Comparison of ENCODE assay signal across 1 cellular context in the genomic region with DNA sequence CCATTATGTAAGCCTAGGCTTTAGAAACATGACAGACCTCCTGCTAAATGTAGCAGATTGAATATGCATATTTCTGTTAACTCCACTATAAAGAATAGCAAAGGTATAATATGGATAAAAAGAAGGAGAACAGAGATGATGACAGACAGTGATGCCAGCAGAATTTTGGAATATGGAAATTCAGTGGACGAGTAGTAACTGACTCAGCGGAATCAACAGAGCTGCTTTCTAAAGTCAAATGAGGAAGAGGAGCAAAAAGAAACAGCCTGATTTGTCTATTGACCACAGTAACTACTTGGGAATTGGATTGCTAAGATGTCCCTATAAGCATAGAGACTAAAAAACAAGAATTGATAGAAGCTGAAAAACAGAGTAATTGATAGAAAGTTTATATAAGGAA.
TF ChIP-seq lines count a peak whose summit lies in the region.

No MANE protein-coding gene starts in this region.

TF ChIP-seq in A549, 52 proteins besides CTCF, POLR2A, EP300 and RAD21:
- TF ChIP-seq, protein P1, sequence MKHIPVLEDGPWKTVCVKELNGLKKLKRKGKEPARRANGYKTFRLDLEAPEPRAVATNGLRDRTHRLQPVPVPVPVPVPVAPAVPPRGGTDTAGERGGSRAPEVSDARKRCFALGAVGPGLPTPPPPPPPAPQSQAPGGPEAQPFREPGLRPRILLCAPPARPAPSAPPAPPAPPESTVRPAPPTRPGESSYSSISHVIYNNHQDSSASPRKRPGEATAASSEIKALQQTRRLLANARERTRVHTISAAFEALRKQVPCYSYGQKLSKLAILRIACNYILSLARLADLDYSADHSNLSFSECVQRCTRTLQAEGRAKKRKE (CRISPR knock-in tag; IDR thresholded peaks at IDR 0.05; ENCODE audit: low read depth) = no peak
- TF ChIP-seq MAFK (IDR thresholded peaks at IDR 0.05; ENCODE audit: partially characterized antibody) (peak; percentile 11), ZNF302 (CRISPR knock-in tag; IDR thresholded peaks at IDR 0.05) (no peak)
